Comparison of ENCODE assay signal across 26 cellular contexts in genomic region chr13:29740961-29741360, GRCh38.
"Had no signal": no experiment of that assay in that cellular context is flagged by ENCODE, and none has a peak within 500 bp of the region (broad histone marks: within the 10 kb centered on the region; RNA-seq: fewer than 3 reads in every experiment).

No MANE protein-coding gene starts in this region.

- H3K27ac ChIP-seq: hepatocyte, left ventricle myocardium inferior, neural progenitor cell, neutrophil, parathyroid adenoma, sigmoid colon, spleen, tibial nerve, uterus had no signal

- H3K4me1 ChIP-seq: left ventricle myocardium inferior, neural progenitor cell, parathyroid adenoma, uterus had no signal

- H3K9me3 Mint-ChIP-seq: mesothelial cell of epicardium; naive B cell; natural killer cell; nephron progenitor cell; neural progenitor cell; stimulated activated effector memory CD8-positive, alpha-beta T cell treated with anti-CD3 and anti-CD28 coated beads, Interleukin-12 subunit alpha, Interleukin-12 subunit beta, amount 100 ng/mL, for 72 hours; stimulated activated naive CD8-positive, alpha-beta T cell treated with anti-CD3 and anti-CD28 coated beads, Interleukin-15, amount 100 ng/mL, for 72 hours; type B pancreatic cell had no signal

- H3K4me1 Mint-ChIP-seq: natural killer cell; stimulated activated effector memory CD8-positive, alpha-beta T cell treated with anti-CD3 and anti-CD28 coated beads, Interleukin-12 subunit alpha, Interleukin-12 subunit beta, amount 100 ng/mL, for 72 hours; stimulated activated naive CD8-positive, alpha-beta T cell treated with anti-CD3 and anti-CD28 coated beads, Interleukin-15, amount 100 ng/mL, for 72 hours had no signal

- H3K27ac Mint-ChIP-seq: mesothelial cell of epicardium; natural killer cell; neural progenitor cell; stimulated activated effector memory CD8-positive, alpha-beta T cell treated with anti-CD3 and anti-CD28 coated beads, Interleukin-12 subunit alpha, Interleukin-12 subunit beta, amount 100 ng/mL, for 72 hours; stimulated activated naive CD8-positive, alpha-beta T cell treated with anti-CD3 and anti-CD28 coated beads, Interleukin-15, amount 100 ng/mL, for 72 hours; type B pancreatic cell had no signal

- H3K4me3 ChIP-seq: hepatocyte, left ventricle myocardium inferior, lung, neural progenitor cell, sigmoid colon, spleen, tibial nerve, uterus had no signal

- H3K36me3 ChIP-seq: left ventricle myocardium inferior, neural progenitor cell, neutrophil, sigmoid colon, spleen, tibial nerve, uterus had no signal

- DNase-seq: islet precursor cell; left ventricle myocardium inferior; mesendoderm; naive B cell; natural killer cell; nephron progenitor cell; occipital lobe; retina; right cardiac atrium; sigmoid colon; small intestine; spleen; stimulated activated CD4-positive, alpha-beta T cell treated with anti-CD3 and anti-CD28 coated beads, Interleukin-4, amount 100 ng/mL, for 24 hours; stimulated activated naive CD4-positive, alpha-beta T cell treated with Interleukin-2 at 50 U/mL for 16 hours; stimulated activated naive CD8-positive, alpha-beta T cell treated with anti-CD3 and anti-CD28 coated beads, Interleukin-15, amount 100 ng/mL, for 72 hours; substantia nigra; uterus had no signal

- H3K36me3 Mint-ChIP-seq: mesothelial cell of epicardium; naive B cell; natural killer cell; neural progenitor cell; stimulated activated effector memory CD8-positive, alpha-beta T cell treated with anti-CD3 and anti-CD28 coated beads, Interleukin-12 subunit alpha, Interleukin-12 subunit beta, amount 100 ng/mL, for 72 hours; type B pancreatic cell had no signal

- ATAC-seq: natural killer cell; right cardiac atrium; stimulated activated effector memory CD8-positive, alpha-beta T cell treated with anti-CD3 and anti-CD28 coated beads, Interleukin-12 subunit alpha, Interleukin-12 subunit beta, amount 100 ng/mL, for 72 hours; stimulated activated naive CD8-positive, alpha-beta T cell treated with anti-CD3 and anti-CD28 coated beads, Interleukin-15, amount 100 ng/mL, for 72 hours had no signal

- H3K9me3 ChIP-seq: left ventricle myocardium inferior, neutrophil, sigmoid colon, spleen, tibial nerve, uterus had no signal

- H3K27me3 ChIP-seq: hepatocyte, neural progenitor cell, sigmoid colon, tibial nerve, uterus had no signal

- H3K4me3 Mint-ChIP-seq: mesothelial cell of epicardium; naive B cell; natural killer cell; nephron progenitor cell; neural progenitor cell; stimulated activated effector memory CD8-positive, alpha-beta T cell treated with anti-CD3 and anti-CD28 coated beads, Interleukin-12 subunit alpha, Interleukin-12 subunit beta, amount 100 ng/mL, for 72 hours; stimulated activated naive CD8-positive, alpha-beta T cell treated with anti-CD3 and anti-CD28 coated beads, Interleukin-15, amount 100 ng/mL, for 72 hours; type B pancreatic cell had no signal
